ENCODE assay signal across 20 cellular contexts in the genomic region with DNA sequence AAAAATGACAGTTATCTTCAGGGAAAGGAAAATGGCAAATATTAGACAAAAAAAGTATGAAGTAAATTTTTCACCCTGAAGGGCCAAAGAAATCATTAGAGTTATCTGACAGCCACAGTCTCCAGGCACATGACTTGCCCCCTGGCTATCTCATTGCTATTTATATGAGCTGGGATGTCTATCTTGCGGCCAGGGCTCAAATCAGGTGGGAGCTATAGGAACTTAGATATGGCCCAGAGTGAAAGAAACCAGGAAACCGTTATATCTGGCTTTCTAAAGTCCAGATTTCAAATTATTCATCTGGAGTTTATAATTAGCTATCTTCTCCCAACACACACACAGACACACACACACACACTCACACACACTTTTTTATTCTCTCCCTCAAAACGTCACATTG.
DNase-seq lines count a peak whose midpoint lies in the region; ATAC-seq, FAIRE-seq and TF ChIP-seq lines count a peak whose summit lies in the region.
"Had no signal": no experiment of that assay in that cellular context is flagged by ENCODE, and none has a peak within 500 bp of the region (broad histone marks: within the 10 kb centered on the region; RNA-seq: fewer than 3 reads in every experiment).

No MANE protein-coding gene starts in this region.

- BruUV-seq in K562 (replicated peaks; lab: Mats Ljungman, UMichigan), result no TSS peak

- WGBS in SK-N-SH (ENCODE audit: low lambda C conversion rate), result 24% methylated on average over 3 of the region's 3 CpGs
- WGBS in K562 (ENCODE audit: insufficient coverage, low coverage, missing lambda C conversion rate), result 0% methylated on average over 3 of the region's 3 CpGs

- TF ChIP-seq RAD21 in SK-N-SH (IDR thresholded peaks at IDR 0.05; ENCODE audit: low read length), result peak; percentile 9; the same call in 1 of the 2 replicates
- no peak for TF ChIP-seq RAD21 in K562 (CRISPR knock-in tag; conservative IDR thresholded peaks at IDR 0.05 in 1 of 2, IDR thresholded peaks at IDR 0.05 in 1 of 2)

- TF ChIP-seq POLR2A in K562 (conservative IDR thresholded peaks at IDR 0.05) (no peak), GM12892 (IDR thresholded peaks at IDR 0.05; ENCODE audit: low read depth, low read length) (no peak)

- H3K36me3 Mint-ChIP-seq in progenitor cell of endocrine pancreas (ENCODE audit: insufficient read depth), result no peaks in the 10 kb centered on the region
- H3K36me3 Mint-ChIP-seq: CD4-positive, CD25-positive, alpha-beta regulatory T cell; CD8-positive, alpha-beta memory T cell; IgD-negative memory B cell had no signal

- ATAC-seq in SK-N-SH treated with all-trans-retinoic acid at 6 μM for 48 hours, result no peak
- ATAC-seq in K562, result no peak
- ATAC-seq in GM18498 (IDR thresholded peaks at IDR 0.05; ENCODE audit: unreplicated experiment), result no peak
- ATAC-seq: HepG2 had no signal

- in situ Hi-C loops in K562 (cut with MboI), result no loop called here

- H3K4me1 Mint-ChIP-seq in progenitor cell of endocrine pancreas (ENCODE audit: low read depth), result peaks cover 52% of the 10 kb centered on the region
- H3K4me1 Mint-ChIP-seq: CD4-positive, CD25-positive, alpha-beta regulatory T cell; CD8-positive, alpha-beta memory T cell; IgD-negative memory B cell had no signal

- intact Hi-C loops in K562 (cut with micrococcal nuclease), result no loop called here

- H3K4me2 ChIP-seq in SK-N-SH (no peak overlapping the region), K562 (ENCODE audit: insufficient read depth, low read length) (no peak overlapping the region)
- H3K4me2 ChIP-seq: BLaER1 treated with 17β-estradiol and CSF1 and Interleukin-3, amounts not matched to agents 10 nM and 100 nM had no signal

- H3K27me3 ChIP-seq in SK-N-SH (ENCODE audit: insufficient read depth) (no peaks in the 10 kb centered on the region; the same call in 1 of the 2 replicates), K562 (ENCODE audit: control insufficient read depth in 2 of 2, insufficient read depth in 2 of 2, low read length in 2 of 2) (peaks cover 0 to 3% of the 10 kb centered on the region in 2 experiments; a peak in 1 of 5 replicates)
- H3K27me3 ChIP-seq: BLaER1 treated with 17β-estradiol and CSF1 and Interleukin-3, amounts not matched to agents 10 nM and 100 nM had no signal

- no peaks in the 10 kb centered on the region for H3F3A ChIP-seq in SK-N-SH (replicated peaks; ENCODE audit: insufficient read depth)

- no peak overlapping the region for H3K4me3 Mint-ChIP-seq in progenitor cell of endocrine pancreas (ENCODE audit: low read depth)
- H3K4me3 Mint-ChIP-seq: CD4-positive, CD25-positive, alpha-beta regulatory T cell; H9; IgD-negative memory B cell had no signal

- H3K36me3 ChIP-seq in SK-N-SH (replicated peaks in 1 of 2; ENCODE audit: control insufficient read depth in 1 of 2, insufficient read depth in 2 of 2, low read length in 1 of 2), result no peaks in the 10 kb centered on the region
- no peaks in the 10 kb centered on the region for H3K36me3 ChIP-seq in K562 (ENCODE audit: control insufficient read depth, insufficient read depth, low read length)
- H3K36me3 ChIP-seq: BLaER1 treated with 17β-estradiol and CSF1 and Interleukin-3, amounts not matched to agents 10 nM and 100 nM had no signal

- peaks cover 0 to 16% of the 10 kb centered on the region in 2 experiments; a peak in 3 of 4 replicates for H3K4me1 ChIP-seq in SK-N-SH (ENCODE audit: control insufficient read depth in 1 of 2, insufficient read depth in 2 of 2, low read depth in 1 of 2, low read length in 1 of 2)
- H3K4me1 ChIP-seq in K562 (replicated peaks in 1 of 2; ENCODE audit: control insufficient read depth in 2 of 2, insufficient read depth in 2 of 2, low read length in 2 of 2), result no peaks in the 10 kb centered on the region
- H3K4me1 ChIP-seq: BLaER1 treated with 17β-estradiol and CSF1 and Interleukin-3, amounts not matched to agents 10 nM and 100 nM had no signal

- H3K9me1 ChIP-seq in K562 (ENCODE audit: control insufficient read depth, insufficient read depth, low read length), result no peaks in the 10 kb centered on the region

- H2AFZ ChIP-seq in SK-N-SH (ENCODE audit: low read depth) (no peak overlapping the region), K562 (ENCODE audit: low read depth, low read length) (no peak overlapping the region)

- H3K9me3 ChIP-seq in SK-N-SH (no peaks in the 10 kb centered on the region), K562 (replicated peaks; ENCODE audit: control insufficient read depth, insufficient read depth, low read depth, low read length) (no peaks in the 10 kb centered on the region)
- H3K9me3 ChIP-seq: BLaER1 treated with 17β-estradiol and CSF1 and Interleukin-3, amounts not matched to agents 10 nM and 100 nM had no signal

- H3K79me2 ChIP-seq in SK-N-SH (ENCODE audit: insufficient read depth) (no peaks in the 10 kb centered on the region), K562 (ENCODE audit: control insufficient read depth, insufficient read depth, low read length) (no peaks in the 10 kb centered on the region)

- H3K9me2 ChIP-seq in SK-N-SH, result no peaks in the 10 kb centered on the region

- no peaks in the 10 kb centered on the region for H3K9me3 Mint-ChIP-seq in progenitor cell of endocrine pancreas (ENCODE audit: low read depth)
- H3K9me3 Mint-ChIP-seq: CD4-positive, CD25-positive, alpha-beta regulatory T cell; CD8-positive, alpha-beta memory T cell; H9 had no signal

- H3K27ac Mint-ChIP-seq in progenitor cell of endocrine pancreas, result peak overlapping the region; percentile 76
- H3K27ac Mint-ChIP-seq: CD4-positive, CD25-positive, alpha-beta regulatory T cell; CD8-positive, alpha-beta memory T cell; IgD-negative memory B cell had no signal

- DNase-seq in SK-N-SH (peak; percentile 48), OCI-M1 (lab: John Stamatoyannopoulos, UW) (peak; percentile 65), K562 (ENCODE audit: extremely low read depth in 1 of 4, low spot score in 3 of 4) (no peak), progenitor cell of endocrine pancreas (ENCODE audit: low spot score, unreplicated experiment) (no peak), T1000 (lab: John Stamatoyannopoulos, UW) (no peak), GM12892 (ENCODE audit: insufficient read length) (no peak)
- DNase-seq: 8988T; CD4-positive, CD25-positive, alpha-beta regulatory T cell; CD8-positive, alpha-beta memory T cell; DMS153; DMS79; GDM1; H9 had no signal

- POLR2A ChIA-PET in SK-N-SH (lab: Yijun Ruan, JAX), result no interaction called here
- POLR2A ChIA-PET in K562 (lab: Yijun Ruan, JAX), result no interaction called here

- no peak for FAIRE-seq in K562 (lab: Jason Lieb, UNC)
- no peak for FAIRE-seq in GM12892 (lab: Jason Lieb, UNC)
- FAIRE-seq: GM19239, H1, HepG2 had no signal

- H4K20me1 ChIP-seq in SK-N-SH (ENCODE audit: insufficient read depth) (no peaks in the 10 kb centered on the region), K562 (replicated peaks; ENCODE audit: control insufficient read depth, insufficient read depth, low read length) (no peaks in the 10 kb centered on the region)
- H4K20me1 ChIP-seq: BLaER1 treated with 17β-estradiol and CSF1 and Interleukin-3, amounts not matched to agents 10 nM and 100 nM had no signal

- TF ChIP-seq CTCF in SK-N-SH (IDR thresholded peaks at IDR 0.05) (no peak), K562 (IDR thresholded peaks at IDR 0.05 in 2 of 3, conservative IDR thresholded peaks at IDR 0.05 in 1 of 3; ENCODE audit: insufficient read depth in 2 of 3, low read depth in 1 of 3, low read length in 3 of 3) (no peak), progenitor cell of endocrine pancreas (IDR thresholded peaks at IDR 0.05; ENCODE audit: unreplicated experiment) (no peak)

- CTCF ChIA-PET in SK-N-SH (lab: Yijun Ruan, JAX) (interaction anchor here (0.6 to 4.3 kb wide), 5 partner anchors 16 to 144 kb away, joined by 3 to 20 read pairs (median 3); no protein-coding TSS in a partner anchor), K562 (lab: Yijun Ruan, JAX; ENCODE audit: low intra/inter-chr PET ratio) (no interaction called here)

- H3K9ac ChIP-seq in SK-N-SH, result no peak overlapping the region
- no peak overlapping the region for H3K9ac ChIP-seq in K562 (ENCODE audit: insufficient read depth in 1 of 2, low read depth in 2 of 2, low read length in 2 of 2)
- H3K9ac ChIP-seq: BLaER1 treated with 17β-estradiol and CSF1 and Interleukin-3, amounts not matched to agents 10 nM and 100 nM had no signal

- TF ChIP-seq EP300 in SK-N-SH (IDR thresholded peaks at IDR 0.05; ENCODE audit: borderline replicate concordance in 1 of 2, low read depth in 1 of 2, low read length in 1 of 2) (peak in 1 of 2 experiments; percentile 87; a peak in 2 of 4 replicates), K562 (IDR thresholded peaks at IDR 0.05; ENCODE audit: low read length) (no peak)

- no peaks in the 10 kb centered on the region for H3K27me3 Mint-ChIP-seq in progenitor cell of endocrine pancreas

- no peak overlapping the region for H3K4me3 ChIP-seq in SK-N-SH (ENCODE audit: low read depth in 2 of 2, low read length in 1 of 2)
- no peak overlapping the region for H3K4me3 ChIP-seq in K562
- H3K4me3 ChIP-seq: BLaER1 treated with 17β-estradiol and CSF1 and Interleukin-3, amounts not matched to agents 10 nM and 100 nM had no signal

- peak overlapping the region in 1 of 2 experiments; percentile 89; a peak in 2 of 4 replicates for H3K27ac ChIP-seq in SK-N-SH (ENCODE audit: low read depth in 2 of 2, low read length in 1 of 2)
- no peak overlapping the region for H3K27ac ChIP-seq in K562 (ENCODE audit: extremely low read depth, low read depth, low read length)
- H3K27ac ChIP-seq: BLaER1 treated with 17β-estradiol and CSF1 and Interleukin-3, amounts not matched to agents 10 nM and 100 nM had no signal

TF ChIP-seq in SK-N-SH, 30 proteins besides CTCF, POLR2A, EP300 and RAD21:
- TF ChIP-seq RCOR1 (IDR thresholded peaks at IDR 0.05; ENCODE audit: low read length) (peak; percentile 66; the same call in 1 of the 2 replicates), FOXJ3 (CRISPR knock-in tag; IDR thresholded peaks at IDR 0.05) (peak; percentile 87), RXRA (IDR thresholded peaks at IDR 0.05; ENCODE audit: borderline replicate concordance, low read depth) (no peak), CHD2 (IDR thresholded peaks at IDR 0.05; ENCODE audit: low read length, partially characterized antibody) (no peak), GATA2 (CRISPR knock-in tag; IDR thresholded peaks at IDR 0.05) (peak; percentile 90)

TF ChIP-seq in K562, 482 proteins besides CTCF, POLR2A, EP300 and RAD21 (continues in another document):
- peak; percentile 25 for TF ChIP-seq CBFA2T3 (IDR thresholded peaks at IDR 0.05)
- no peak for TF ChIP-seq TBP (optimal IDR thresholded peaks at IDR 0.05; ENCODE audit: low read depth, low read length)
- TF ChIP-seq FOSL1 (tag; conservative IDR thresholded peaks at IDR 0.05), result no peak
- TF ChIP-seq SAFB (IDR thresholded peaks at IDR 0.05; ENCODE audit: borderline replicate concordance, low read depth, low read length), result no peak
- no peak for TF ChIP-seq TFAP4 (CRISPR knock-in tag; IDR thresholded peaks at IDR 0.05; ENCODE audit: borderline replicate concordance)
- TF ChIP-seq ZNF79 (CRISPR knock-in tag; IDR thresholded peaks at IDR 0.05; ENCODE audit: low read depth), result no peak

Comparison
In these comparisons a context has a peak if more than half of its experiments do, and no peak if none do; other contexts are left out.
1. DNase-seq: peak in SK-N-SH (single experiment) and OCI-M1 (single experiment); none in K562 (0 of 4), progenitor cell of endocrine pancreas (single experiment), T1000 (single experiment) and GM12892 (single experiment).
2. Of the 27 proteins assayed by ChIP-seq in both K562 and SK-N-SH: peak only in K562: none; only in SK-N-SH: FOXJ3, GATA2, RAD21 and RCOR1; in both: none; in neither: 22; mixed calls (peak in some experiments, not most) for 1.